31 cellular contexts compared by ENCODE assay signal in the genomic region with DNA sequence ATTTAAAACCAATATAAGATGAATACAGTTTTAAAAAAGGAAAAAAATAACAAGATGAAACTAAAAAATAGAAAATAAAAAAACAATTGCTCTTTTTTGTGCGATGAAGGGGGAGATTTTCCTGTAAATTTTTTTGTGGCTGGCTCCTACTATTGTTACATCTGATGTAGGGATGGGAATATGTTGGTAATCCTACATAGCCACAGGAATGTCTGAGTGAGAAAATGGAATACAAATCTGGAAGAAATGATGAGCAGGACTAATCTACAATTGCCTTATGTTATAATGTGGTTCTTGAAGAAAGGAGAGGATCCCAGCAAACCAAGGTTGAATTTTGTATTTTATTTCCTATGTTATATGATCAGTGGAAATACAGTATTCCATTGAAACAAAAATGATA. TPM values are rescaled to one million over a fixed set of nuclear protein-coding genes. Genes with fewer than 3 reads are reported as not detected.
A peak's percentile ranks its signal among the peaks of the same experiment; 100 is the strongest.
DNase-seq lines count a peak whose midpoint lies in the region; ATAC-seq lines count a peak whose summit lies in the region.
"Had no signal": no experiment of that assay in that cellular context is flagged by ENCODE, and none has a peak within 500 bp of the region (broad histone marks: within the 10 kb centered on the region; RNA-seq: fewer than 3 reads in every experiment).

No MANE protein-coding gene starts in this region.

- H3K36me3 ChIP-seq in adipocyte (ENCODE audit: control insufficient read depth, insufficient read depth, low read length, severe bottlenecking), result no peaks in the 10 kb centered on the region
- H3K36me3 ChIP-seq: breast epithelium, ovary, upper lobe of right lung had no signal

- peak; percentile 36 for DNase-seq in H4 (ENCODE audit: low spot score)
- DNase-seq in adipocyte (ENCODE audit: low read depth), result peak; percentile 49
- DNase-seq in fibroblast of peridontal ligament (ENCODE audit: extremely low read depth), result peak; percentile 70
- no peak for DNase-seq in GF-D8 (lab: John Stamatoyannopoulos, UW)
- DNase-seq in stimulated activated naive CD8-positive, alpha-beta T cell treated with anti-CD3 and anti-CD28 coated beads, Interleukin-15, Interleukin-2, amounts not matched to agents 100 U/mL and 50 U/mL, for 24 hours, result no peak
- DNase-seq: activated CD4-positive, alpha-beta T cell treated with anti-CD3 and anti-CD28 coated beads, Interleukin-2, amount 50 U/mL, for 4 hours; activated CD8-positive, alpha-beta memory T cell treated with anti-CD3 and anti-CD28 coated beads, Interleukin-2, amount 10 ng/mL, durations not matched to agents 7 days and 5 days; activated T-cell treated with anti-CD3 and anti-CD28 coated beads, Interleukin-2, amount 50 U/mL, for 48 hours; DMS79; immature natural killer cell; left cardiac atrium; NCI-H1048; NCI-H187; NCI-H526; NK-92 treated with Interleukin-12 subunit alpha and Interleukin-12 subunit beta, amount 100 ng/mL, for 24 hours; ovary; PC-3; stimulated activated naive B cell treated with anti-CD40 and anti-IgM and Interleukin-4, amounts not matched to agents 10 μg/mL and 1 μg/mL and 100 μg/mL, for 72 hours; T-helper 17 cell; upper lobe of right lung had no signal

- no peak overlapping the region for H3K4me3 ChIP-seq in adipocyte (ENCODE audit: low read length)
- H3K4me3 ChIP-seq: breast epithelium, ovary, upper lobe of right lung had no signal

- H3K4me1 ChIP-seq in adipocyte (ENCODE audit: control insufficient read depth, insufficient read depth, low read length), result peaks cover 26% of the 10 kb centered on the region
- H3K4me1 ChIP-seq: breast epithelium, upper lobe of right lung had no signal

- peaks cover 14% of the 10 kb centered on the region for H3K9me3 ChIP-seq in adipocyte (ENCODE audit: control insufficient read depth, low read length)
- H3K9me3 ChIP-seq: breast epithelium, ovary, upper lobe of right lung had no signal

- ATAC-seq in GM18498 (IDR thresholded peaks at IDR 0.05; ENCODE audit: unreplicated experiment) (no peak), GM21786 (IDR thresholded peaks at IDR 0.05; ENCODE audit: unreplicated experiment) (no peak)
- ATAC-seq in stimulated activated naive CD8-positive, alpha-beta T cell treated with anti-CD3 and anti-CD28 coated beads, Interleukin-15, Interleukin-2, amounts not matched to agents 100 U/mL and 50 U/mL, for 24 hours, result no peak
- ATAC-seq: activated CD4-positive, CD25-positive, alpha-beta regulatory T cell treated with anti-CD3 and anti-CD28 coated beads, Interleukin-2, amount 50 U/mL, for 24 hours; activated CD8-positive, alpha-beta memory T cell treated with anti-CD3 and anti-CD28 coated beads, Interleukin-2, amount 10 ng/mL, durations not matched to agents 7 days and 5 days; HCT116; PC-3; Right ventricle myocardium inferior; stimulated activated naive B cell treated with anti-CD40 and anti-IgM and Interleukin-4, amounts not matched to agents 10 μg/mL and 1 μg/mL and 100 μg/mL, for 72 hours; T-helper 17 cell had no signal

- no peaks in the 10 kb centered on the region for H3K27me3 ChIP-seq in adipocyte (replicated peaks; ENCODE audit: control insufficient read depth, insufficient read depth, low read length)
- H3K27me3 ChIP-seq: breast epithelium, ovary, upper lobe of right lung had no signal

- H3K9ac ChIP-seq in adipocyte (ENCODE audit: low read length), result no peak overlapping the region

RNA-seq across cellular contexts. Expression of a gene that starts 40.9 kb away (rescaled TPM):
- not detected in 2 replicates for total RNA-seq in H4 (2014; rRNA removed; shearing (Covaris generic))
- total RNA-seq: activated CD8-positive, alpha-beta memory T cell treated with anti-CD3 and anti-CD28 coated beads, Interleukin-2, amount 10 ng/mL, durations not matched to agents 7 days and 5 days; breast epithelium; chondrocyte; glomerular endothelial cell; left cardiac atrium; mammary epithelial cell; ovary; PC-3; renal cortical epithelial cell; Right ventricle myocardium inferior; skeletal muscle tissue; T-helper 17 cell; upper lobe of right lung had no signal

Comparison
In these comparisons a context has a peak if more than half of its experiments do, and no peak if none do; other contexts are left out.
1. DNase-seq: peak in H4 (single experiment), adipocyte (single experiment) and fibroblast of peridontal ligament (single experiment); none in GF-D8 (single experiment) and stimulated activated naive CD8-positive, alpha-beta T cell treated with anti-CD3 and anti-CD28 coated beads, Interleukin-15, Interleukin-2, amounts not matched to agents 100 U/mL and 50 U/mL, for 24 hours (single experiment).